Comparison of ENCODE assay signal across 16 cellular contexts in the genomic region with DNA sequence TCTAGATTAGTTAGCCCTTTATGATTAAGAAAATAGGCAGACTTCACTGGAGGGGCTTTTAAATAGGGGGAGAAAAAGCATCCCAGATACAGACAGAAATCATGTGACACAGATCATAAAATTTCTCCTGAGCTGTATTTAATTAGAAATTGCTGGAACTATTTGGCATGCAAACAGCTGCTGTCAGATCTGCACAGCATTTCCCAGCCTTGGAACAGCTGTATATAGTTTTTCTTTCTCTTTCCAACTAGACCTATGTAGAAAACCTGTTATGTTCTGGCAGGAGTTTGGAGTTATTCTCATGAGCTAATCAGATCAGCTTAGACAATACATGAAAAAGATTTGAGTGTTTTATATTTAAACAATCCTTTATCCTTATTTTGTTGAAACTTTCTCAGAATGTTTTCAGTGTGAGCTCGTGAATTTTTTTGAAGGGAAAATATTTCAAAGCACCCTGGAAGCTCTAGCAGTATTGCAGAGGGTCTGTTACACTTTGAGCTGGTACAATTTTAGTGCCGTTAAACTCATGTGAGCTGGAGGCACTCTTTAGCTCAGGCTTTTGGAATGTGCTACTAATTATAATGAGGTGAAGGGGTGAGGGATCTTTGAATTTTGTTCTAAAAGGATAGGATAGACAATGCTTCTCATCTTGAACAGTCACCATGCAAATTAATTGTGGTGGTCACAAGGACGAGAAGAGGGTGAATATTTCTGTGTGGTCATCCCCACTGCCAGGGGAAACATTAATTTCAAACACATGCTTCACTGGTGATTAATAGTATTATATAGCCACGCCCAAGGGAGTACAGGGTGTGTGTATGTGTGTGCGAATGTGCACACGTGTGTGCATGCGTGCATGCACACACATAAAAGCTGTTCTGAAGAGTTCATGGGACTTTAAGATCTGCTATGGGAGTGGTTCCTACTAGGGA.
A peak's percentile ranks its signal among the peaks of the same experiment; 100 is the strongest.
DNase-seq lines count a peak whose midpoint lies in the region; ATAC-seq, FAIRE-seq and TF ChIP-seq lines count a peak whose summit lies in the region.
"Had no signal": no experiment of that assay in that cellular context is flagged by ENCODE, and none has a peak within 500 bp of the region (broad histone marks: within the 10 kb centered on the region; RNA-seq: fewer than 3 reads in every experiment).

No MANE protein-coding gene starts in this region.

- in situ Hi-C loops in K562 (cut with MboI) = no loop called here

- no peak overlapping the region for H3K9ac ChIP-seq in K562 (ENCODE audit: insufficient read depth in 1 of 2, low read depth in 2 of 2, low read length in 2 of 2)

- no peaks in the 10 kb centered on the region for H4K20me1 ChIP-seq in K562 (replicated peaks; ENCODE audit: control insufficient read depth, insufficient read depth, low read length)

- peaks cover 44% of the 10 kb centered on the region for H3K4me1 Mint-ChIP-seq in nephron
- no peaks in the 10 kb centered on the region for H3K4me1 Mint-ChIP-seq in stimulated activated naive CD8-positive, alpha-beta T cell treated with anti-CD3 and anti-CD28 coated beads, Interleukin-15, amount 100 ng/mL, for 72 hours

- no peak for TF ChIP-seq POLR2A in K562 (conservative IDR thresholded peaks at IDR 0.05)
- TF ChIP-seq POLR2A in heart left ventricle (IDR thresholded peaks at IDR 0.05) = no peak

- CTCF ChIA-PET in K562 (lab: Yijun Ruan, JAX; ENCODE audit: low intra/inter-chr PET ratio) = no interaction called here

- no peaks in the 10 kb centered on the region for H3K9me1 ChIP-seq in K562 (ENCODE audit: control insufficient read depth, insufficient read depth, low read length)

- DNase-seq in AG08395 (ENCODE audit: low spot score) = peak; percentile 10
- DNase-seq in K562 (ENCODE audit: extremely low read depth in 1 of 4, low spot score in 3 of 4) = no peak
- DNase-seq in heart left ventricle = no peak
- no peak for DNase-seq in NCI-H2081 (lab: John Stamatoyannopoulos, UW)
- DNase-seq in stimulated activated naive CD8-positive, alpha-beta T cell treated with anti-CD3 and anti-CD28 coated beads, Interleukin-15, amount 100 ng/mL, for 72 hours = no peak
- no peak for DNase-seq in NCI-H446 treated with DMSO at 0.1 percent for 48 hours (lab: John Stamatoyannopoulos, UW)
- no peak for DNase-seq in NCI-H128 (lab: John Stamatoyannopoulos, UW; ENCODE audit: unreplicated experiment)
- DNase-seq: activated CD4-positive, alpha-beta T cell treated with anti-CD3 and anti-CD28 coated beads, Interleukin-2, amount 50 U/mL, for 48 hours; activated effector memory CD4-positive, alpha-beta T cell treated with Interleukin-2 at 50 U/mL for 16 hours; dorsolateral prefrontal cortex; NCI-H1930; uterus had no signal

- under 1% methylated on average over 7 of the region's 7 CpGs for WGBS in K562 (ENCODE audit: insufficient coverage, low coverage, missing lambda C conversion rate)
- WGBS in heart left ventricle, 4 donors = 47 to 59% (median 55%) methylated on average over 7 of the region's 7 CpGs

- H3K27me3 Mint-ChIP-seq in nephron (ENCODE audit: low read depth) = peaks cover 7% of the 10 kb centered on the region
- no peaks in the 10 kb centered on the region for H3K27me3 Mint-ChIP-seq in stimulated activated naive CD8-positive, alpha-beta T cell treated with anti-CD3 and anti-CD28 coated beads, Interleukin-15, amount 100 ng/mL, for 72 hours

- H3K4me1 ChIP-seq in K562 (replicated peaks in 1 of 2; ENCODE audit: control insufficient read depth in 2 of 2, insufficient read depth in 2 of 2, low read length in 2 of 2) = no peaks in the 10 kb centered on the region
- H3K4me1 ChIP-seq in heart left ventricle = peaks cover 0 to 38% (median 13%) of the 10 kb centered on the region in 12 donors

- intact Hi-C loops in K562 (cut with micrococcal nuclease) (no loop called here), heart left ventricle (cut with DNase I) (no loop called here)

- ATAC-seq in K562 (no peak), heart left ventricle (peak; percentile 47 to 82 (median 78))
- no peak for ATAC-seq in stimulated activated naive CD8-positive, alpha-beta T cell treated with anti-CD3 and anti-CD28 coated beads, Interleukin-15, amount 100 ng/mL, for 72 hours
- ATAC-seq: SK-N-SH treated with all-trans-retinoic acid at 6 μM for 48 hours had no signal

- no peaks in the 10 kb centered on the region for H3K36me3 Mint-ChIP-seq in nephron (ENCODE audit: low read depth)

- H3K9me3 ChIP-seq in K562 (replicated peaks; ENCODE audit: control insufficient read depth, insufficient read depth, low read depth, low read length) = peaks cover 3% of the 10 kb centered on the region; the same call in 1 of the 2 replicates
- no peaks in the 10 kb centered on the region for H3K9me3 ChIP-seq in heart left ventricle
- H3K9me3 ChIP-seq: neutrophil, uterus had no signal

- H3K4me3 Mint-ChIP-seq in nephron = peak overlapping the region; percentile 12 to 65 (median 54)
- H3K4me3 Mint-ChIP-seq in stimulated activated naive CD8-positive, alpha-beta T cell treated with anti-CD3 and anti-CD28 coated beads, Interleukin-15, amount 100 ng/mL, for 72 hours = no peak overlapping the region

- TF ChIP-seq RAD21 in K562 (CRISPR knock-in tag; conservative IDR thresholded peaks at IDR 0.05 in 1 of 2, IDR thresholded peaks at IDR 0.05 in 1 of 2) = no peak

- no peaks in the 10 kb centered on the region for H3K36me3 ChIP-seq in K562 (ENCODE audit: control insufficient read depth, insufficient read depth, low read length)
- H3K36me3 ChIP-seq in heart left ventricle = no peaks in the 10 kb centered on the region
- H3K36me3 ChIP-seq: neutrophil, uterus had no signal

- H2AFZ ChIP-seq in K562 (ENCODE audit: low read depth, low read length) = no peak overlapping the region

- H3K4me3 ChIP-seq in K562 = no peak overlapping the region
- peak overlapping the region in 2 of 12 donors; percentile 2 to 5 for H3K4me3 ChIP-seq in heart left ventricle
- H3K4me3 ChIP-seq: dorsolateral prefrontal cortex, uterus had no signal

- no peak overlapping the region for H3K4me2 ChIP-seq in K562 (ENCODE audit: insufficient read depth, low read length)

- no peaks in the 10 kb centered on the region for H3K9me3 Mint-ChIP-seq in nephron
- peaks cover 1 to 7% of the 10 kb centered on the region in 2 donors for H3K9me3 Mint-ChIP-seq in stimulated activated naive CD8-positive, alpha-beta T cell treated with anti-CD3 and anti-CD28 coated beads, Interleukin-15, amount 100 ng/mL, for 72 hours

- no peak overlapping the region for H3K27ac ChIP-seq in K562 (ENCODE audit: extremely low read depth, low read depth, low read length)
- H3K27ac ChIP-seq in heart left ventricle = peak overlapping the region in 11 of 12 donors; percentile 38 to 94 (median 74)
- H3K27ac ChIP-seq: neutrophil, uterus had no signal

- TF ChIP-seq EP300 in K562 (IDR thresholded peaks at IDR 0.05; ENCODE audit: low read length) = no peak

- FAIRE-seq in K562 (lab: Jason Lieb, UNC) = no peak
- FAIRE-seq: G401.6 had no signal

- peak overlapping the region; percentile 89 to 95 (median 93) for H3K27ac Mint-ChIP-seq in nephron
- H3K27ac Mint-ChIP-seq in stimulated activated naive CD8-positive, alpha-beta T cell treated with anti-CD3 and anti-CD28 coated beads, Interleukin-15, amount 100 ng/mL, for 72 hours = no peak overlapping the region

- no peak for TF ChIP-seq CTCF in K562 (IDR thresholded peaks at IDR 0.05 in 2 of 3, conservative IDR thresholded peaks at IDR 0.05 in 1 of 3; ENCODE audit: insufficient read depth in 2 of 3, low read depth in 1 of 3, low read length in 3 of 3)
- TF ChIP-seq CTCF in heart left ventricle (IDR thresholded peaks at IDR 0.05) = no peak
- no peak for TF ChIP-seq CTCF in nephron (IDR thresholded peaks at IDR 0.05; ENCODE audit: unreplicated experiment in 3 of 3)

- no peaks in the 10 kb centered on the region for H3K27me3 ChIP-seq in K562 (ENCODE audit: control insufficient read depth in 2 of 2, insufficient read depth in 2 of 2, low read length in 2 of 2)
- no peaks in the 10 kb centered on the region for H3K27me3 ChIP-seq in heart left ventricle
- H3K27me3 ChIP-seq: dorsolateral prefrontal cortex, neutrophil, uterus had no signal

- no TSS peak for BruUV-seq in K562 (replicated peaks; lab: Mats Ljungman, UMichigan)

- no peaks in the 10 kb centered on the region for H3K79me2 ChIP-seq in K562 (ENCODE audit: control insufficient read depth, insufficient read depth, low read length)

- POLR2A ChIA-PET in K562 (lab: Yijun Ruan, JAX) = no interaction called here

TF ChIP-seq in K562, 482 proteins besides CTCF, POLR2A, EP300 and RAD21:
- TF ChIP-seq, protein P1, sequence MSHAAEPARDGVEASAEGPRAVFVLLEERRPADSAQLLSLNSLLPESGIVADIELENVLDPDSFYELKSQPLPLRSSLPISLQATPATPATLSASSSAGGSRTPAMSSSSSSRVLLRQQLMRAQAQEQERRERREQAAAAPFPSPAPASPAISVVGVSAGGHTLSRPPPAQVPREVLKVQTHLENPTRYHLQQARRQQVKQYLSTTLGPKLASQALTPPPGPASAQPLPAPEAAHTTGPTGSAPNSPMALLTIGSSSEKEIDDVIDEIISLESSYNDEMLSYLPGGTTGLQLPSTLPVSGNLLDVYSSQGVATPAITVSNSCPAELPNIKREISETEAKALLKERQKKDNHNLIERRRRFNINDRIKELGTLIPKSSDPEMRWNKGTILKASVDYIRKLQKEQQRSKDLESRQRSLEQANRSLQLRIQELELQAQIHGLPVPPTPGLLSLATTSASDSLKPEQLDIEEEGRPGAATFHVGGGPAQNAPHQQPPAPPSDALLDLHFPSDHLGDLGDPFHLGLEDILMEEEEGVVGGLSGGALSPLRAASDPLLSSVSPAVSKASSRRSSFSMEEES (CRISPR knock-in tag; IDR thresholded peaks at IDR 0.05) = peak; percentile 16; the same call in 1 of the 2 replicates
- TF ChIP-seq, protein P2, sequence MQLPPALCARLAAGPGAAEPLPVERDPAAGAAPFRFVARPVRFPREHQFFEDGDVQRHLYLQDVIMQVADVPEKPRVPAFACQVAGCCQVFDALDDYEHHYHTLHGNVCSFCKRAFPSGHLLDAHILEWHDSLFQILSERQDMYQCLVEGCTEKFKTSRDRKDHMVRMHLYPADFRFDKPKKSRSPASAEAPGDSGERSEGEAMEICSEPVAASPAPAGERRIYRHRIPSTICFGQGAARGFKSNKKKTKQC (CRISPR knock-in tag; IDR thresholded peaks at IDR 0.05) = no peak

Comparison
In these comparisons a context has a peak if more than half of its experiments do, and no peak if none do; other contexts are left out.
1. ATAC-seq: peak in heart left ventricle (4 of 4); none in K562 (single experiment) and stimulated activated naive CD8-positive, alpha-beta T cell treated with anti-CD3 and anti-CD28 coated beads, Interleukin-15, amount 100 ng/mL, for 72 hours (single experiment).
2. H3K27ac Mint-ChIP-seq: peak in nephron (3 of 3); none in stimulated activated naive CD8-positive, alpha-beta T cell treated with anti-CD3 and anti-CD28 coated beads, Interleukin-15, amount 100 ng/mL, for 72 hours (0 of 2).
3. H3K4me3 Mint-ChIP-seq: peak in nephron (3 of 3); none in stimulated activated naive CD8-positive, alpha-beta T cell treated with anti-CD3 and anti-CD28 coated beads, Interleukin-15, amount 100 ng/mL, for 72 hours (0 of 2).